ENCODE assay signal across 8 cellular contexts in genomic region chr19:6730153-6730804, GRCh38. TPM values are rescaled to one million over a fixed set of nuclear protein-coding genes. Genes with fewer than 3 reads are reported as not detected.
A peak's percentile ranks its signal among the peaks of the same experiment; 100 is the strongest.
DNase-seq lines count a peak whose midpoint lies in the region; ATAC-seq and TF ChIP-seq lines count a peak whose summit lies in the region.

No MANE protein-coding gene starts in this region.

- H3K9me3 ChIP-seq in left ventricle myocardium inferior (replicated peaks) = no peaks in the 10 kb centered on the region

- peaks cover 15% of the 10 kb centered on the region for H3K27me3 ChIP-seq in left ventricle myocardium inferior (ENCODE audit: low read depth)

- peak; percentile 73 for DNase-seq in Right ventricle myocardium inferior (ENCODE audit: missing footprints)
- no peak for DNase-seq in left ventricle myocardium inferior
- DNase-seq in amygdala (lab: John Stamatoyannopoulos, UW) = peak in 48 of 56 donors; percentile 5 to 80 (median 47)
- peak; percentile 28 for DNase-seq in midbrain (lab: John Stamatoyannopoulos, UW)
- DNase-seq in NCI-H146 treated with DMSO at 0.1 percent for 48 hours (lab: John Stamatoyannopoulos, UW; ENCODE audit: unreplicated experiment) = no peak
- DNase-seq in GM10248 (ENCODE audit: extremely low spot score) = no peak
- no peak for DNase-seq in NCI-H2227 (lab: John Stamatoyannopoulos, UW; ENCODE audit: unreplicated experiment)
- no peak for DNase-seq in NCI-H345 treated with DMSO at 0.1 percent for 48 hours (lab: John Stamatoyannopoulos, UW; ENCODE audit: unreplicated experiment)

- POLR2A ChIA-PET in GM10248 (lab: Yijun Ruan, JAX) = interaction anchor here (0.6 kb wide), 2 partner anchors 91 to 124 kb away, joined by 3 to 6 read pairs; no protein-coding TSS in a partner anchor

- intact Hi-C loops in Right ventricle myocardium inferior (cut with DNase I) = no loop called here
- intact Hi-C loops in left ventricle myocardium inferior (cut with micrococcal nuclease) = no loop called here

- ATAC-seq in Right ventricle myocardium inferior = peak; percentile 43

- no peak overlapping the region for H3K27ac ChIP-seq in left ventricle myocardium inferior (replicated peaks)

- H3K4me3 ChIP-seq in left ventricle myocardium inferior = no peak overlapping the region

- peaks cover 11% of the 10 kb centered on the region for H3K36me3 ChIP-seq in left ventricle myocardium inferior

- CTCF ChIA-PET in GM10248 (lab: Yijun Ruan, JAX) = interaction anchor here (1.5 to 2.2 kb wide), 2 partner anchors 99 to 132 kb away, joined by 3 to 13 read pairs; no protein-coding TSS in a partner anchor

- TF ChIP-seq CTCF in left ventricle myocardium inferior (IDR thresholded peaks at IDR 0.05; ENCODE audit: borderline replicate concordance) = no peak
- no peak for TF ChIP-seq CTCF in GM10248 (IDR thresholded peaks at IDR 0.05; ENCODE audit: control extremely low read depth, extremely low read depth, low read depth, missing control alignments)

- H3K4me1 ChIP-seq in left ventricle myocardium inferior = peaks cover 4% of the 10 kb centered on the region

RNA-seq across cellular contexts. Expression of gene GPR108, which starts 7.1 kb away (rescaled TPM):
- total RNA-seq in Right ventricle myocardium inferior (23.9 TPM), left ventricle myocardium inferior (22.4 TPM)

RNA-seq across cellular contexts. Expression of gene TRIP10, which starts 9.2 kb away (rescaled TPM):
- total RNA-seq in Right ventricle myocardium inferior (147 TPM), left ventricle myocardium inferior (133 TPM)

RNA-seq across cellular contexts. Expression of gene C3, which starts 9.8 kb away (rescaled TPM):
- total RNA-seq in Right ventricle myocardium inferior (482 TPM), left ventricle myocardium inferior (133 TPM)

RNA-seq across cellular contexts. Expression of gene SH2D3A, which starts 37.0 kb away (rescaled TPM):
- total RNA-seq in Right ventricle myocardium inferior (not detected), left ventricle myocardium inferior (0.14 TPM)

RNA-seq across cellular contexts. Expression of gene VAV1, which starts 42.2 kb away (rescaled TPM):
- 3.1 TPM for total RNA-seq in Right ventricle myocardium inferior
- total RNA-seq in left ventricle myocardium inferior = 1.8 TPM

Comparison
In these comparisons a context has a peak if more than half of its experiments do, and no peak if none do; other contexts are left out.
1. DNase-seq: peak in Right ventricle myocardium inferior (single experiment), amygdala (48 of 56) and midbrain (single experiment); none in left ventricle myocardium inferior (single experiment), NCI-H146 treated with DMSO at 0.1 percent for 48 hours (single experiment), GM10248 (single experiment), NCI-H2227 (single experiment) and NCI-H345 treated with DMSO at 0.1 percent for 48 hours (single experiment).